7 cellular contexts compared by ENCODE assay signal in the genomic region with DNA sequence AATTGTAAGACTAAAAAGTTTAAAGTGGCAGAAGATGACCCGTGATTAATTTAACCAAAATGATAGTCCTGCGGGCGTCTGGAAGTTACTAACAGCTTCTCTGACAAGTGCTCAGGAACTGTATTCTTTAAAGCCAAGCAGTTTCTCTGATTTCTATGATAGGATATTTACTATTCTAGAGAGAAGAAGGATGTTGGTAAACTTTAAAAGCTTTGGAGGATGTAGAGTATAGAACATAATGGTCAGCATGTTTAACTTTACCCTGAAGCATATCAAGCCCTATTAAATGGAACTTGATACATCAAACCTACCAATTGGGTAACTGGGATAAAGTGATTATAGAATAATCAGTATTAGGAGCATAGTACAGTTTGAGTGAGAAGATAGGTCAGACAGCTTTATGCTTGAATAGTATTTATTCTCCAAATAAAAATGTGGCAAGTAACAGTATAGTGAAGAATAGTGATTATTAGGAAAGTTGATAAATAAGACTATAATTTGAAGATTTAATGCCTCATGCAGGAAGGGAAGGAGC. TPM values are rescaled to one million over a fixed set of nuclear protein-coding genes. Genes with fewer than 3 reads are reported as not detected.
DNase-seq lines count a peak whose midpoint lies in the region; ATAC-seq and TF ChIP-seq lines count a peak whose summit lies in the region.

No MANE protein-coding gene starts in this region.

- DNase-seq in HCT116 (ENCODE audit: low read depth, low spot score) (no peak), SJCRH30 (peak in 1 of 2 experiments; percentile 20), fibroblast of pulmonary artery (ENCODE audit: low read depth) (no peak), inferior parietal cortex (ENCODE audit: extremely low spot score) (no peak), SIG-M5 (lab: John Stamatoyannopoulos, UW) (no peak), mucosa of gallbladder (ENCODE audit: low spot score) (no peak)

- TF ChIP-seq CTCF in HCT116 (IDR thresholded peaks at IDR 0.05 in 2 of 3, conservative IDR thresholded peaks at IDR 0.05 in 1 of 3; ENCODE audit: borderline replicate concordance in 1 of 3, insufficient read depth in 1 of 3, low read depth in 2 of 3, low read length in 2 of 3) (no peak), fibroblast of pulmonary artery (IDR thresholded peaks at IDR 0.05; ENCODE audit: low read length, missing control alignments) (no peak)

- H3K9ac ChIP-seq in HCT116 (ENCODE audit: low read length): no peak overlapping the region

- no peaks in the 10 kb centered on the region for H3K27me3 ChIP-seq in HCT116 (ENCODE audit: insufficient read depth, low read length)
- no peaks in the 10 kb centered on the region for H3K27me3 ChIP-seq in SJCRH30

- no peaks in the 10 kb centered on the region for H3K36me3 ChIP-seq in HCT116 (ENCODE audit: control insufficient read depth in 1 of 2, insufficient read depth in 2 of 2, low read length in 2 of 2)
- no peaks in the 10 kb centered on the region for H3K36me3 ChIP-seq in SJCRH30

- CTCF ChIA-PET in HCT116 (lab: Charles Lee): no interaction called here

- intact Hi-C loops in HCT116 (cut with micrococcal nuclease): loop anchor here (5.0 kb wide), 1 partner anchor 150 kb away; no protein-coding TSS in a partner anchor

- peaks cover 71% of the 10 kb centered on the region for H3K79me2 ChIP-seq in HCT116 (ENCODE audit: insufficient read depth, low read length)

- TF ChIP-seq POLR2A in HCT116 (IDR thresholded peaks at IDR 0.05; ENCODE audit: borderline replicate concordance, extremely low read depth, insufficient read depth, insufficient read length): no peak

- no peak for TF ChIP-seq RAD21 in HCT116 (IDR thresholded peaks at IDR 0.05; ENCODE audit: low read depth)

- no TSS peak for BruUV-seq in HCT116 (replicated peaks; lab: Mats Ljungman, UMichigan)

- no peaks in the 10 kb centered on the region for H3K9me2 ChIP-seq in HCT116 (ENCODE audit: insufficient read depth)

- RAD21 ChIA-PET in HCT116 (lab: Charles Lee; ENCODE audit: low non-redundant PET in 1 of 2, low total read pairs in 2 of 2, uncharacterized antibody in 2 of 2, unreplicated experiment in 2 of 2): interaction anchor here in 1 of 2 experiments (0.6 kb wide), 1 partner anchor 148 kb away, joined by 4 read pairs; no protein-coding TSS in a partner anchor

- H3K4me3 ChIP-seq in HCT116 (replicated peaks in 1 of 2; ENCODE audit: low read depth in 1 of 2, low read length in 2 of 2) (peak overlapping the region; percentile 71 to 94), SJCRH30 (peak overlapping the region; percentile 92), fibroblast of pulmonary artery (replicated peaks; ENCODE audit: low read depth, low read length) (peak overlapping the region; percentile 89), skin epidermis (peak overlapping the region; percentile 70 to 98 (median 92))

- no peak for ATAC-seq in HCT116

- H4K20me1 ChIP-seq in HCT116 (ENCODE audit: insufficient read depth): 0 out of 2 replicates have a peak, but pooled peaks cover 5% of the 10 kb centered on the region

- H3K27ac ChIP-seq in HCT116 (ENCODE audit: low read depth, low read length): no peak overlapping the region
- H3K27ac ChIP-seq in SJCRH30: no peak overlapping the region
- H3K27ac ChIP-seq in skin epidermis: peak overlapping the region in 13 of 21 experiments; percentile 10 to 99 (median 94)

- H3K4me2 ChIP-seq in HCT116 (ENCODE audit: low read length): peak overlapping the region; percentile 95

- H3K9me3 ChIP-seq in HCT116 (ENCODE audit: control insufficient read depth in 1 of 2, insufficient read depth in 1 of 2, low read depth in 1 of 2, low read length in 2 of 2) (no peaks in the 10 kb centered on the region), SJCRH30 (replicated peaks) (no peaks in the 10 kb centered on the region)

- no peak overlapping the region for H2AFZ ChIP-seq in HCT116 (ENCODE audit: low read depth, low read length, poor library complexity, severe bottlenecking)

- H3K4me1 ChIP-seq in HCT116 (ENCODE audit: control insufficient read depth in 1 of 2, insufficient read depth in 2 of 2, low read length in 2 of 2): peaks cover 17 to 31% of the 10 kb centered on the region in 2 experiments
- H3K4me1 ChIP-seq in SJCRH30: peaks cover 15% of the 10 kb centered on the region

- POLR2A ChIA-PET in HCT116 (lab: Charles Lee): no interaction called here

TF ChIP-seq in HCT116, 20 proteins besides CTCF, POLR2A, EP300 and RAD21:
- TF ChIP-seq SP1 (IDR thresholded peaks at IDR 0.05; ENCODE audit: low read depth): no peak
- TF ChIP-seq, protein P1, sequence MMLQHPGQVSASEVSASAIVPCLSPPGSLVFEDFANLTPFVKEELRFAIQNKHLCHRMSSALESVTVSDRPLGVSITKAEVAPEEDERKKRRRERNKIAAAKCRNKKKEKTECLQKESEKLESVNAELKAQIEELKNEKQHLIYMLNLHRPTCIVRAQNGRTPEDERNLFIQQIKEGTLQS (IDR thresholded peaks at IDR 0.05): no peak
- TF ChIP-seq FOSL1 (IDR thresholded peaks at IDR 0.05; ENCODE audit: low read depth): no peak
- TF ChIP-seq, protein P2, sequence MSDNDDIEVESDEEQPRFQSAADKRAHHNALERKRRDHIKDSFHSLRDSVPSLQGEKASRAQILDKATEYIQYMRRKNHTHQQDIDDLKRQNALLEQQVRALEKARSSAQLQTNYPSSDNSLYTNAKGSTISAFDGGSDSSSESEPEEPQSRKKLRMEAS (IDR thresholded peaks at IDR 0.05): no peak
- TF ChIP-seq, protein P3, sequence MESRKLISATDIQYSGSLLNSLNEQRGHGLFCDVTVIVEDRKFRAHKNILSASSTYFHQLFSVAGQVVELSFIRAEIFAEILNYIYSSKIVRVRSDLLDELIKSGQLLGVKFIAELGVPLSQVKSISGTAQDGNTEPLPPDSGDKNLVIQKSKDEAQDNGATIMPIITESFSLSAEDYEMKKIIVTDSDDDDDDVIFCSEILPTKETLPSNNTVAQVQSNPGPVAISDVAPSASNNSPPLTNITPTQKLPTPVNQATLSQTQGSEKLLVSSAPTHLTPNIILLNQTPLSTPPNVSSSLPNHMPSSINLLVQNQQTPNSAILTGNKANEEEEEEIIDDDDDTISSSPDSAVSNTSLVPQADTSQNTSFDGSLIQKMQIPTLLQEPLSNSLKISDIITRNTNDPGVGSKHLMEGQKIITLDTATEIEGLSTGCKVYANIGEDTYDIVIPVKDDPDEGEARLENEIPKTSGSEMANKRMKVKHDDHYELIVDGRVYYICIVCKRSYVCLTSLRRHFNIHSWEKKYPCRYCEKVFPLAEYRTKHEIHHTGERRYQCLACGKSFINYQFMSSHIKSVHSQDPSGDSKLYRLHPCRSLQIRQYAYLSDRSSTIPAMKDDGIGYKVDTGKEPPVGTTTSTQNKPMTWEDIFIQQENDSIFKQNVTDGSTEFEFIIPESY (IDR thresholded peaks at IDR 0.05; ENCODE audit: extremely low read depth, insufficient replicate concordance, low read length): no peak
- TF ChIP-seq JUND (IDR thresholded peaks at IDR 0.05): no peak
- no peak for TF ChIP-seq CEBPB (IDR thresholded peaks at IDR 0.05; ENCODE audit: low read depth)
- no peak for TF ChIP-seq POLR2AphosphoS5 (IDR thresholded peaks at IDR 0.05; ENCODE audit: low read depth, low read length)
- TF ChIP-seq ELF1 (IDR thresholded peaks at IDR 0.05; ENCODE audit: borderline replicate concordance, low read depth): no peak
- TF ChIP-seq ZNF274 (IDR thresholded peaks at IDR 0.05; ENCODE audit: low read depth, low read length): no peak
- no peak for TF ChIP-seq EGR1 (IDR thresholded peaks at IDR 0.05; ENCODE audit: low read depth)
TF ChIP-seq in HCT116: peak in this region for 0.

RNA-seq across cellular contexts. Expression of a gene that starts 1.8 kb away (rescaled TPM):
- total RNA-seq in HCT116 (2021; ENCODE audit: unreplicated experiment): 65.9 TPM
- polyA plus RNA-seq in HCT116 (2012): 25.7 and 28.4 TPM in 2 replicates
- 25.7 and 33.7 TPM in 2 replicates for total RNA-seq in SJCRH30 (2014; rRNA removed; shearing (Covaris generic))
- total RNA-seq in mucosa of gallbladder: 54.0 TPM

Comparison
In these comparisons a context has a peak if more than half of its experiments do, and no peak if none do; other contexts are left out.
1. H3K27ac ChIP-seq: peak in skin epidermis (13 of 21); none in HCT116 (single experiment) and SJCRH30 (single experiment).
2. Peak in every context shown above with its lines, with median percentiles within 50 percentile points of each other: H3K4me3 ChIP-seq.